Comparison of ENCODE assay signal across 32 cellular contexts in the genomic region with DNA sequence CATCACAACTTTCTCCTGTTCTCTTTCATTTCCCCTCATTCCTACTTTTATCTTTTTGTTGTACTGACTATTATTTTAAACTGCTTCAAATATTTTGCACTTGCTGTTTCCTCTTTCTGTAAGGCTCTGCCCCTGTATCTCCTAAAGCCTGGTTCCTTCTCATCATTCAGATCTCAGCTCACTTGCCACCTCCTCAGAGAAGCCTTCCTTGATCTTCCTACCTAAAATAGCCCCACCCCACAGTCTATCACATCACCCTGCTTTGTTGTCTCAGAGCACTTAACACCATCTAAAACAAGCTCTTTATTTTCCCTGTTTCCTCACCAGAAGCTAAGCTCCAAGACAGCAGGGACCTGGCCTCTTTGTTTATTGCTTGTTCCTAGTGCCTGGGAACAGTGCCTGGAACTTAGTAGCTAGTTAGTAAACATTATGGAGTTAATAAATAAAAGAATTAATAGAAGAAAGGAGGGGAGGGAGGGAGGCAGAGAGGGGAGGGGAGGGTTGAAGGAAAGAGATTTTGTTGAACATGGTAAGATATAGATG.
"Had no signal": no experiment of that assay in that cellular context is flagged by ENCODE, and none has a peak within 500 bp of the region (broad histone marks: within the 10 kb centered on the region; RNA-seq: fewer than 3 reads in every experiment).

No MANE protein-coding gene starts in this region.

- DNase-seq: activated CD4-positive, alpha-beta memory T cell treated with anti-CD3 and anti-CD28 coated beads, Interleukin-2, amount 10 ng/mL, durations not matched to agents 7 days and 5 days; activated CD4-positive, alpha-beta T cell treated with anti-CD3 and anti-CD28 coated beads, Interleukin-2, amount 10 ng/mL, durations not matched to agents 7 days and 5 days; activated CD4-positive, CD25-positive, alpha-beta regulatory T cell treated with anti-CD3 and anti-CD28 coated beads, Interleukin-2, amount 50 U/mL, for 72 hours; activated CD8-positive, alpha-beta memory T cell treated with anti-CD3 and anti-CD28 coated beads, Interleukin-2, amount 50 U/mL, for 48 hours; activated gamma-delta T cell treated with Interleukin-2 at 50 U/mL for 16 hours; activated T-cell treated with anti-CD3 and anti-CD28 coated beads, Interleukin-2, amount 50 U/mL, for 24 hours; anterior cingulate cortex; effector CD4-positive, alpha-beta T cell; gastrocnemius medialis; glutamatergic neuron; islet precursor cell; left ventricle myocardium inferior; nucleus accumbens; pancreas; stimulated activated CD4-positive, alpha-beta T cell treated with anti-CD3 and anti-CD28 coated beads, Interleukin-1b, Interleukin-23, amount 100 ng/mL, for 48 hours; stimulated activated CD4-positive, alpha-beta T cell treated with anti-CD3 and anti-CD28 coated beads, Interleukin-4, amount 100 ng/mL, for 4 hours; stimulated activated CD8-positive, alpha-beta memory T cell treated with anti-CD3 and anti-CD28 coated beads, Interleukin-4, amount 100 ng/mL, for 48 hours; stimulated activated naive CD8-positive, alpha-beta T cell treated with anti-CD3 and anti-CD28 coated beads, Interleukin-15, amount 100 ng/mL, for 72 hours; substantia nigra; T-helper 9 cell had no signal

- H3K9me3 Mint-ChIP-seq: activated CD4-positive, alpha-beta memory T cell treated with anti-CD3 and anti-CD28 coated beads, Interleukin-2, amount 10 ng/mL, durations not matched to agents 7 days and 5 days; activated CD4-positive, alpha-beta T cell treated with anti-CD3 and anti-CD28 coated beads, Interleukin-2, amount 10 ng/mL, durations not matched to agents 7 days and 5 days; activated naive CD4-positive, alpha-beta T cell treated with anti-CD3 and anti-CD28 coated beads, Interleukin-2, amount 50 U/mL, for 72 hours; activated T-cell treated with anti-CD3 and anti-CD28 coated beads, Interleukin-2, amount 50 U/mL, for 24 hours; activated T-helper 17 cell treated with anti-CD3 and anti-CD28 coated beads, Interleukin-2, amount 50 U/mL, for 72 hours; central memory CD8-positive, alpha-beta T cell; dendritic cell treated with granulocyte-macrophage colony-stimulating factor and Interleukin-4, amounts not matched to agents 40 ng/mL and 50 ng/mL, for 4 days; stimulated activated memory B cell treated with anti-CD40 and anti-IgM and Interleukin-4, amounts not matched to agents 10 μg/mL and 1 μg/mL and 100 μg/mL, for 72 hours; stimulated activated naive CD8-positive, alpha-beta T cell treated with anti-CD3 and anti-CD28 coated beads, Interleukin-15, amount 100 ng/mL, for 72 hours; T-helper 1 cell treated with Interleukin-12 subunit alpha and Interleukin-12 subunit beta and Interleukin-4 antibody, amounts not matched to agents 30 μg/mL and 1 μg/mL, for 36 hours had no signal

- H3K36me3 ChIP-seq: gastrocnemius medialis, left ventricle myocardium inferior, pancreas, prostate gland, right atrium auricular region had no signal

- H3K4me1 ChIP-seq: pancreas, prostate gland had no signal

- H3K27me3 ChIP-seq: pancreas, right atrium auricular region had no signal

- FAIRE-seq: bronchial epithelial cell, endometrium, pancreas had no signal

- H3K4me2 ChIP-seq: smooth muscle cell had no signal

- H3K27ac ChIP-seq: gastrocnemius medialis, left ventricle myocardium inferior, pancreas, prostate gland, right atrium auricular region had no signal

- H3K4me1 Mint-ChIP-seq: activated T-helper 17 cell treated with anti-CD3 and anti-CD28 coated beads, Interleukin-2, amount 50 U/mL, for 72 hours; central memory CD8-positive, alpha-beta T cell had no signal

- H3K9me3 ChIP-seq: gastrocnemius medialis, left ventricle myocardium inferior, pancreas, prostate gland, right atrium auricular region had no signal

- H3K27ac Mint-ChIP-seq: activated CD4-positive, alpha-beta memory T cell treated with anti-CD3 and anti-CD28 coated beads, Interleukin-2, amount 10 ng/mL, durations not matched to agents 7 days and 5 days; activated CD4-positive, alpha-beta T cell treated with anti-CD3 and anti-CD28 coated beads, Interleukin-2, amount 10 ng/mL, durations not matched to agents 7 days and 5 days; activated naive CD4-positive, alpha-beta T cell treated with anti-CD3 and anti-CD28 coated beads, Interleukin-2, amount 50 U/mL, for 72 hours; activated T-cell treated with anti-CD3 and anti-CD28 coated beads, Interleukin-2, amount 50 U/mL, for 24 hours; activated T-helper 17 cell treated with anti-CD3 and anti-CD28 coated beads, Interleukin-2, amount 50 U/mL, for 72 hours; dendritic cell treated with granulocyte-macrophage colony-stimulating factor and Interleukin-4, amounts not matched to agents 40 ng/mL and 50 ng/mL, for 4 days; stimulated activated memory B cell treated with anti-CD40 and anti-IgM and Interleukin-4, amounts not matched to agents 10 μg/mL and 1 μg/mL and 100 μg/mL, for 72 hours; stimulated activated naive CD8-positive, alpha-beta T cell treated with anti-CD3 and anti-CD28 coated beads, Interleukin-15, amount 100 ng/mL, for 72 hours; T-helper 1 cell treated with Interleukin-12 subunit alpha and Interleukin-12 subunit beta and Interleukin-4 antibody, amounts not matched to agents 30 μg/mL and 1 μg/mL, for 36 hours had no signal

- ATAC-seq: activated naive CD4-positive, alpha-beta T cell treated with anti-CD3 and anti-CD28 coated beads, Interleukin-2, amount 50 U/mL, for 72 hours; activated T-helper 17 cell treated with anti-CD3 and anti-CD28 coated beads, Interleukin-2, amount 50 U/mL, for 72 hours; gastrocnemius medialis; pancreas; stimulated activated memory B cell treated with anti-CD40 and anti-IgM and Interleukin-4, amounts not matched to agents 10 μg/mL and 1 μg/mL and 100 μg/mL, for 72 hours; stimulated activated naive CD8-positive, alpha-beta T cell treated with anti-CD3 and anti-CD28 coated beads, Interleukin-15, amount 100 ng/mL, for 72 hours had no signal

- H3K4me3 Mint-ChIP-seq: activated CD4-positive, alpha-beta memory T cell treated with anti-CD3 and anti-CD28 coated beads, Interleukin-2, amount 10 ng/mL, durations not matched to agents 7 days and 5 days; activated CD4-positive, alpha-beta T cell treated with anti-CD3 and anti-CD28 coated beads, Interleukin-2, amount 10 ng/mL, durations not matched to agents 7 days and 5 days; activated T-cell treated with anti-CD3 and anti-CD28 coated beads, Interleukin-2, amount 50 U/mL, for 24 hours; activated T-helper 17 cell treated with anti-CD3 and anti-CD28 coated beads, Interleukin-2, amount 50 U/mL, for 72 hours; central memory CD8-positive, alpha-beta T cell; dendritic cell treated with granulocyte-macrophage colony-stimulating factor and Interleukin-4, amounts not matched to agents 40 ng/mL and 50 ng/mL, for 4 days; stimulated activated memory B cell treated with anti-CD40 and anti-IgM and Interleukin-4, amounts not matched to agents 10 μg/mL and 1 μg/mL and 100 μg/mL, for 72 hours; stimulated activated naive CD8-positive, alpha-beta T cell treated with anti-CD3 and anti-CD28 coated beads, Interleukin-15, amount 100 ng/mL, for 72 hours; T-helper 1 cell treated with Interleukin-12 subunit alpha and Interleukin-12 subunit beta and Interleukin-4 antibody, amounts not matched to agents 30 μg/mL and 1 μg/mL, for 36 hours had no signal

- H3K36me3 Mint-ChIP-seq: stimulated activated memory B cell treated with anti-CD40 and anti-IgM and Interleukin-4, amounts not matched to agents 10 μg/mL and 1 μg/mL and 100 μg/mL, for 72 hours had no signal

- H3K4me3 ChIP-seq: gastrocnemius medialis, left ventricle myocardium inferior, lung, pancreas, prostate gland, right atrium auricular region, smooth muscle cell had no signal
